ENCODE assay signal across 10 cellular contexts in genomic region chr2:42969231-42970150, GRCh38.
DNase-seq lines count a peak whose midpoint lies in the region; ATAC-seq, FAIRE-seq and TF ChIP-seq lines count a peak whose summit lies in the region.
"Had no signal": no experiment of that assay in that cellular context is flagged by ENCODE, and none has a peak within 500 bp of the region (broad histone marks: within the 10 kb centered on the region; RNA-seq: fewer than 3 reads in every experiment).

No MANE protein-coding gene starts in this region.

- no peaks in the 10 kb centered on the region for H3K9me3 ChIP-seq in smooth muscle cell (replicated peaks; ENCODE audit: low read depth)

- no peaks in the 10 kb centered on the region for H4K20me1 ChIP-seq in smooth muscle cell (ENCODE audit: low read depth)

- no peaks in the 10 kb centered on the region for H3K36me3 ChIP-seq in smooth muscle cell (ENCODE audit: low read depth)

- no peak overlapping the region for H3K27ac ChIP-seq in smooth muscle cell (ENCODE audit: low read depth)

- 74% methylated on average over 12 of the region's 12 CpGs for WGBS in smooth muscle cell (ENCODE audit: low lambda C conversion rate)

- no peaks in the 10 kb centered on the region for H3K27me3 ChIP-seq in smooth muscle cell (ENCODE audit: low read depth)

- DNase-seq in HCEC 1CT (peak; percentile 81), astrocyte of the hippocampus (ENCODE audit: low read depth, low spot score) (peak; percentile 69), hepatic stellate cell (ENCODE audit: low spot score) (peak; percentile 95), urothelium cell line (ENCODE audit: low spot score) (peak; percentile 74), smooth muscle cell (lab: John Stamatoyannopoulos, UW; ENCODE audit: unreplicated experiment) (no peak), iPS-NIHi11 (ENCODE audit: low spot score) (no peak)
- DNase-seq: dermis blood vessel endothelial cell, immature natural killer cell, occipital lobe had no signal

- H3K4me3 ChIP-seq in smooth muscle cell: no peak overlapping the region

- H3K4me1 ChIP-seq in smooth muscle cell (ENCODE audit: low read depth): peaks cover 3% of the 10 kb centered on the region

- H3K79me2 ChIP-seq in smooth muscle cell (ENCODE audit: low read depth): no peaks in the 10 kb centered on the region

- no peak for FAIRE-seq in urothelium cell line (lab: Jason Lieb, UNC)

- no peak for ATAC-seq in HG02759 (IDR thresholded peaks at IDR 0.05; ENCODE audit: unreplicated experiment)

- no peak overlapping the region for H3K9ac ChIP-seq in smooth muscle cell (ENCODE audit: low read depth)

- H3K4me2 ChIP-seq in smooth muscle cell: no peak overlapping the region

- H2AFZ ChIP-seq in smooth muscle cell (ENCODE audit: low read depth): no peak overlapping the region

- TF ChIP-seq CTCF in smooth muscle cell (IDR thresholded peaks at IDR 0.05; ENCODE audit: borderline replicate concordance, insufficient read depth, poor library complexity, severe bottlenecking): no peak

- peaks cover 3% of the 10 kb centered on the region for H3F3A ChIP-seq in smooth muscle cell (ENCODE audit: low read depth)

Comparison
In these comparisons a context has a peak if more than half of its experiments do, and no peak if none do; other contexts are left out.
1. DNase-seq: peak in HCEC 1CT (single experiment), astrocyte of the hippocampus (single experiment), hepatic stellate cell (single experiment) and urothelium cell line (single experiment); none in smooth muscle cell (single experiment) and iPS-NIHi11 (single experiment).